Comparison of ENCODE assay signal across 9 cellular contexts in the genomic region with DNA sequence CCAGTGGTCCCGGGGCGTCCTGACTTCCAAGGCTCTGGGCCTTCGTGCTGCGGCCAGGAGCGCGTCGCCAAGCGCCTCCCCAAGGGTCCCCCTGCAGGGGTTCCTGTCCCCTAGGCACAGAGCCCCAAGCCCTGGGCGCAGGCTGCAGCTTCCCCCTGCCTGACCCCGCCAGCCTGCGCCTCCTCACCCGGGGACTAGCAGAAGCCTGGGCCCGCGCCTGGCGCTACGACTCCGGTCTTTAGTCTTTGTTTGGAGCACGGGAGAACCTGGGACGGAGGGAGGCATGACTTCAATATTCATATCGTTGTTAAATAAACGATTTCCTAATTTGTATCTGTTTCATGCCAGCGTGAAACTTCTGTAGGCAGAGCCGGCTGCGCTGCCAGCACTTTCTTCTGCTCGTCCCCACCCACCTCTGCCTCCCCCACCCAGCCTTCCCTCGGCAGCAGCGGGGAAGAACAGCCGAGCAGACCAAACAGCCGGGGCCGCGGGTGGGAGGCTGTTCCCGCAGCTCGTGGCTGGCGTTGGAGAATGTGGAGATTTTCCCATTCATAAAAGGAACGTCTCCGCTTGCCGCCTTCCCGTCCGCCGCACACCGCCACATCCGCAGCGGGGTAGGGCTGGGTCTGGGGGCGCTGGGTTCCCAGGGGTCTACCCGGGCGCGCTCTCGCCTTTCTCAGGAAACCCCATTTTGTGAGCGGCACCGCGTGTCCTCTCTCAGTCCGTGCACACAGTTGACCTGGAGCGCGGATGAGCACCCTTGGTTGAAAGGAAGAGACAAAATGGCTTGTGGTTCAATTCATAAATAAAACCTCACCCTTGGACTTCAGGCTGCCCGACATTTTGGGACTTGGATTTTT. TPM values are rescaled to one million over a fixed set of nuclear protein-coding genes. Genes with fewer than 3 reads are reported as not detected.
DNase-seq lines count a peak whose midpoint lies in the region; ATAC-seq and TF ChIP-seq lines count a peak whose summit lies in the region.
"Had no signal": no experiment of that assay in that cellular context is flagged by ENCODE, and none has a peak within 500 bp of the region (broad histone marks: within the 10 kb centered on the region; RNA-seq: fewer than 3 reads in every experiment).

No MANE protein-coding gene starts in this region.

- DNase-seq in D341Med (ENCODE audit: low spot score), result peak; percentile 57
- peak; percentile 67 for DNase-seq in NCI-H146 treated with DMSO at 0.1 percent for 48 hours (lab: John Stamatoyannopoulos, UW; ENCODE audit: unreplicated experiment)
- peak in 41 of 42 donors; percentile 35 to 87 (median 66) for DNase-seq in head of caudate nucleus
- DNase-seq in osteoblast (ENCODE audit: insufficient read length, low spot score, missing footprints), result peak; percentile 62
- no peak for DNase-seq in foreskin melanocyte
- DNase-seq in H4 (ENCODE audit: low spot score), result no peak
- DNase-seq in GM20000 (ENCODE audit: low spot score), result no peak

- intact Hi-C loops in head of caudate nucleus (cut with DNase I), result no loop called here

- ATAC-seq in GM21529 (IDR thresholded peaks at IDR 0.05; ENCODE audit: unreplicated experiment), result no peak

- no peaks in the 10 kb centered on the region for H3K9me3 ChIP-seq in osteoblast (ENCODE audit: low read depth, low read length)

- no peak for TF ChIP-seq CTCF in osteoblast (IDR thresholded peaks at IDR 0.05; ENCODE audit: extremely low read depth, low read depth, low read length)
- no peak for TF ChIP-seq CTCF in GM20000 (IDR thresholded peaks at IDR 0.05; ENCODE audit: extremely low read depth, missing control alignments)

- H3K79me2 ChIP-seq in osteoblast (ENCODE audit: insufficient read depth, low read length), result no peaks in the 10 kb centered on the region

- H4K20me1 ChIP-seq in osteoblast (ENCODE audit: insufficient read depth, low read length), result no peaks in the 10 kb centered on the region

- H3K4me1 ChIP-seq in osteoblast (ENCODE audit: insufficient read depth, low read length), result peaks cover 4% of the 10 kb centered on the region

- no peaks in the 10 kb centered on the region for H3K36me3 ChIP-seq in osteoblast (ENCODE audit: insufficient read depth, low read length)

- H2AFZ ChIP-seq in osteoblast (ENCODE audit: low read length), result no peak overlapping the region

- no peak overlapping the region for H3K27ac ChIP-seq in osteoblast (ENCODE audit: low read depth, low read length)

- peaks cover 49% of the 10 kb centered on the region for H3K27me3 ChIP-seq in osteoblast (ENCODE audit: insufficient read depth, low read length)

- H3K4me3 ChIP-seq in osteoblast (ENCODE audit: insufficient read depth, low read length), result no peak overlapping the region

- no peak overlapping the region for H3K4me2 ChIP-seq in osteoblast (ENCODE audit: insufficient read depth, low read length)

RNA-seq across cellular contexts. Expression of a gene that starts 0.8 kb away (rescaled TPM):
- total RNA-seq in osteoblast, result 0.29 and 0.36 TPM in 2 replicates
- not detected in 2 replicates for total RNA-seq in H4 (2014; rRNA removed; shearing (Covaris generic))
- total RNA-seq: RPMI7951 had no signal

Comparison
In these comparisons a context has a peak if more than half of its experiments do, and no peak if none do; other contexts are left out.
1. DNase-seq: peak in D341Med (single experiment), NCI-H146 treated with DMSO at 0.1 percent for 48 hours (single experiment), head of caudate nucleus (41 of 42) and osteoblast (single experiment); none in foreskin melanocyte (single experiment), H4 (single experiment) and GM20000 (single experiment).